In the genomic region with DNA sequence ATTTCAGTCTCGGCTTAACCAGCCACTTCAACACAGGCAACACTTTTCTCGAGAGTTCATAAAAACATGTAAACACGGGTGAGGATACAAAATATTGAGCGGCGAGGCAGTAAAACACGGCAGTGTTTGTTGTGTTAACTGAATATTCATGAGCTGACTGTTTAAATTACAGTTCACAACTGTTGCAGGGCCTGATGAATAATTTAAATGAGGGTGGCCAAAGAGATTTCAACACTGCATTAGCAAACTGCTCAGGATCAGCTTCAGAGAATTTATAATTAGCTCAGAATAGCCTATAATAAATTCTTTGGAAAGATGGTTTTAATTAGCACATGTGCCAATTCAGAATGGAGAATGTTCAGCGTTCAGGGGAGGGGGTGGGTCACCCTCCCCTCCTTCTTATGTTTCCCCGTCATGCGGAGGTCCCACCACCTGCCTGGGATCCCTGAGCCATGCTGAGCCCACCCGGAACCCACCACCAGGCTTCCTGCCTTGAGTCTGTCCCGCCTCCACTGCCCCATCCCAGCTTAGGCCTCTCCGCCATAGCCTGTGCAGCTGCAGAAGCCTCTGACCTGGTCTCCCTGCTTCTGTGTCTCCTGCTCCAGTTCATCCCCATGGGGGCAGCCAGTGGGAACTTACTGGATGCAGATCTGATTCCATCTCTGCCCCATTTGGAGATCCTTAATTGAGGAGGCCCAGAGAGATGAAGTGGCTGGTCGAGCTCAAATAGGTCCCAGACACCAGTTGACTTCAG, we compare ENCODE assay signal across 24 cellular contexts.
DNase-seq lines count a peak whose midpoint lies in the region; FAIRE-seq and TF ChIP-seq lines count a peak whose summit lies in the region.
"Had no signal": no experiment of that assay in that cellular context is flagged by ENCODE, and none has a peak within 500 bp of the region (broad histone marks: within the 10 kb centered on the region; RNA-seq: fewer than 3 reads in every experiment).

No MANE protein-coding gene starts in this region.

- H3K79me2 ChIP-seq in H1 (ENCODE audit: control insufficient read depth in 1 of 2, insufficient read depth in 2 of 2, low read length in 2 of 2): no peaks in the 10 kb centered on the region

- no peak overlapping the region for H2BK15ac ChIP-seq in H1 (ENCODE audit: low read length)

- H4K20me1 ChIP-seq in H1 (replicated peaks in 1 of 2; ENCODE audit: control insufficient read depth in 1 of 2, insufficient read depth in 2 of 2, low read length in 2 of 2): no peaks in the 10 kb centered on the region

- no peak overlapping the region for H2BK12ac ChIP-seq in H1 (ENCODE audit: low read depth, low read length)

- H3K18ac ChIP-seq in H1 (ENCODE audit: extremely low read depth, low read length): no peak overlapping the region

- no peak for TF ChIP-seq CTCF in HEK293 (tag by site-specific recombination; IDR thresholded peaks at IDR 0.05)
- no peak for TF ChIP-seq CTCF in H1 (IDR thresholded peaks at IDR 0.05; ENCODE audit: control extremely low read depth in 1 of 3, insufficient read depth in 1 of 3, low read depth in 1 of 3, low read length in 3 of 3)
- no peak for TF ChIP-seq CTCF in sigmoid colon (IDR thresholded peaks at IDR 0.05)
- no peak for TF ChIP-seq CTCF in Peyer's patch (IDR thresholded peaks at IDR 0.05)

- H3K36me3 ChIP-seq in HEK293 (ENCODE audit: control insufficient read depth in 2 of 2, insufficient read depth in 1 of 2, low read length in 2 of 2): no peaks in the 10 kb centered on the region
- H3K36me3 ChIP-seq in H1 (ENCODE audit: control insufficient read depth in 2 of 4, insufficient read depth in 4 of 4, low read length in 3 of 4): no peaks in the 10 kb centered on the region
- H3K36me3 ChIP-seq in sigmoid colon: no peaks in the 10 kb centered on the region
- H3K36me3 ChIP-seq in Peyer's patch: no peaks in the 10 kb centered on the region
- H3K36me3 ChIP-seq: cardiac muscle cell, right lobe of liver, SJCRH30 had no signal

- DNase-seq in DMS 273 (lab: John Stamatoyannopoulos, UW; ENCODE audit: unreplicated experiment) (peak; percentile 34), DMS 273 treated with DMSO at 0.1 percent for 48 hours (lab: John Stamatoyannopoulos, UW) (no peak), H1 (ENCODE audit: low read depth in 1 of 2, low spot score in 2 of 2) (no peak), sigmoid colon (peak; percentile 41), NCI-H2196 treated with DMSO at 0.1 percent for 48 hours (lab: John Stamatoyannopoulos, UW; ENCODE audit: unreplicated experiment) (no peak), Peyer's patch (no peak), caudate nucleus (lab: John Stamatoyannopoulos, UW) (no peak)
- DNase-seq: activated CD8-positive, alpha-beta T cell treated with anti-CD3 and anti-CD28 coated beads for 36 hours; amniotic stem cell; C1 segment of cervical spinal cord; effector memory CD8-positive, alpha-beta T cell; foreskin keratinocyte; hypothalamus; NCI-H1436; PC-3; SJCRH30; stimulated activated CD4-positive, alpha-beta T cell treated with anti-CD3 and anti-CD28 coated beads, Interleukin-1b, Interleukin-23, amount 100 ng/mL, for 48 hours; T-helper 2 cell; trophoblast cell had no signal

- H3K4me2 ChIP-seq in H1 (ENCODE audit: insufficient read depth in 1 of 2, low read depth in 2 of 2, low read length in 2 of 2): no peak overlapping the region

- no peak overlapping the region for H2AK5ac ChIP-seq in H1 (ENCODE audit: low read depth, low read length)

- H2BK20ac ChIP-seq in H1 (ENCODE audit: low read length): no peak overlapping the region

- intact Hi-C loops in sigmoid colon (cut with DNase I): no loop called here

- WGBS in H1 (ENCODE audit: extremely low coverage in 1 of 2, insufficient coverage in 1 of 2, insufficient read length in 1 of 2, insufficient replicate concordance in 2 of 2, low coverage in 1 of 2, low lambda C conversion rate in 2 of 2, missing lambda C conversion rate in 1 of 2), 2 experiments: 94% methylated on average over 13 of the region's 13 CpGs; no CpG with 5 or more reads in 1 of the 2 experiments
- WGBS in sigmoid colon, 2 donors: 79 to 81% methylated on average over 13 of the region's 13 CpGs

- H3K79me1 ChIP-seq in H1 (ENCODE audit: low read depth, low read length): no peaks in the 10 kb centered on the region

- H3K56ac ChIP-seq in H1 (replicated peaks; ENCODE audit: insufficient read length, low read depth, low read length): no peak overlapping the region

- TF ChIP-seq RAD21 in H1 (IDR thresholded peaks at IDR 0.05 in 1 of 2, conservative IDR thresholded peaks at IDR 0.05 in 1 of 2; ENCODE audit: low read depth in 2 of 2, low read length in 2 of 2): no peak

- H2AFZ ChIP-seq in H1 (ENCODE audit: low read length): no peak overlapping the region

- no peak for TF ChIP-seq POLR2A in H1 (IDR thresholded peaks at IDR 0.05; ENCODE audit: control extremely low read depth in 1 of 2, low read depth in 2 of 2, low read length in 2 of 2)
- no peak for TF ChIP-seq POLR2A in sigmoid colon (IDR thresholded peaks at IDR 0.05)
- no peak for TF ChIP-seq POLR2A in Peyer's patch (IDR thresholded peaks at IDR 0.05)

- no peak overlapping the region for H2BK5ac ChIP-seq in H1 (ENCODE audit: low read depth, low read length)

- H4K8ac ChIP-seq in H1 (ENCODE audit: extremely low read depth, insufficient read depth, low read length): peak overlapping the region; percentile 89; the same call in 1 of the 2 replicates

- H3K23me2 ChIP-seq in H1 (ENCODE audit: low read depth, low read length): no peaks in the 10 kb centered on the region

- H3K27me3 ChIP-seq in H1 (replicated peaks in 1 of 4; ENCODE audit: control insufficient read depth in 3 of 4, extremely low read depth in 1 of 4, insufficient read depth in 3 of 4, low read length in 3 of 4) (no peaks in the 10 kb centered on the region), sigmoid colon (no peaks in the 10 kb centered on the region), Peyer's patch (no peaks in the 10 kb centered on the region)
- H3K27me3 ChIP-seq: right lobe of liver, SJCRH30 had no signal

- H3K4me1 ChIP-seq in HEK293 (ENCODE audit: control insufficient read depth, insufficient read depth, low read length): 0 out of 2 replicates have a peak, but pooled peaks cover 2% of the 10 kb centered on the region
- H3K4me1 ChIP-seq in H1 (replicated peaks in 1 of 4; ENCODE audit: control insufficient read depth in 3 of 4, insufficient read depth in 4 of 4, low read length in 3 of 4): no peaks in the 10 kb centered on the region; a peak in 1 of 7 replicates
- H3K4me1 ChIP-seq in sigmoid colon: no peaks in the 10 kb centered on the region
- H3K4me1 ChIP-seq in Peyer's patch: peaks cover 0 to 4% (median 0%) of the 10 kb centered on the region in 4 donors
- H3K4me1 ChIP-seq: foreskin keratinocyte, right lobe of liver, SJCRH30 had no signal

- H3K4ac ChIP-seq in H1 (replicated peaks; ENCODE audit: insufficient read length, low read depth, low read length): no peak overlapping the region

- POLR2A ChIA-PET in HEK293 (lab: Yijun Ruan, JAX) (interaction anchor here (0.6 kb wide), 1 partner anchor 17 kb away, joined by 4 read pairs; no protein-coding TSS in a partner anchor), H1 (lab: Charles Lee; ENCODE audit: partially characterized antibody) (no interaction called here)

- no peaks in the 10 kb centered on the region for H3K9me3 ChIP-seq in HEK293 (ENCODE audit: control insufficient read depth, insufficient read depth, low read depth, low read length)
- H3K9me3 ChIP-seq in H1 (ENCODE audit: insufficient read depth in 2 of 2, low read depth in 1 of 2, low read length in 1 of 2): no peaks in the 10 kb centered on the region
- H3K9me3 ChIP-seq in sigmoid colon: no peaks in the 10 kb centered on the region
- H3K9me3 ChIP-seq in Peyer's patch: no peaks in the 10 kb centered on the region
- H3K9me3 ChIP-seq: right lobe of liver, SJCRH30 had no signal

- no peak overlapping the region for H2BK120ac ChIP-seq in H1 (replicated peaks; ENCODE audit: low read depth, low read length)

- no peak overlapping the region for H3K14ac ChIP-seq in H1 (ENCODE audit: insufficient read length)

- no peak overlapping the region for H3K27ac ChIP-seq in HEK293 (ENCODE audit: extremely low read depth, low read depth, low read length)
- no peak overlapping the region for H3K27ac ChIP-seq in H1 (ENCODE audit: low read depth, low read length)
- no peak overlapping the region for H3K27ac ChIP-seq in sigmoid colon
- H3K27ac ChIP-seq in Peyer's patch: no peak overlapping the region
- no peak overlapping the region for H3K27ac ChIP-seq in caudate nucleus (ENCODE audit: low read depth, low read length)
- H3K27ac ChIP-seq: 22Rv1, cardiac muscle cell, foreskin keratinocyte, right lobe of liver, SJCRH30 had no signal

- TF ChIP-seq EP300 in H1 (IDR thresholded peaks at IDR 0.05; ENCODE audit: borderline replicate concordance in 1 of 2, low read depth in 2 of 2, low read length in 2 of 2): no peak
- no peak for TF ChIP-seq EP300 in sigmoid colon (IDR thresholded peaks at IDR 0.05)

- CTCF ChIA-PET in HEK293 (lab: Yijun Ruan, JAX) (interaction anchor here (1.2 kb wide), 2 partner anchors 33 to 276 kb away, joined by 4 read pairs; no protein-coding TSS in a partner anchor), H1 (lab: Charles Lee; ENCODE audit: partially characterized antibody) (interaction anchor here (0.9 to 1.1 kb wide), 2 partner anchors 8 to 444 kb away, joined by 3 to 5 read pairs; no protein-coding TSS in a partner anchor)

- FAIRE-seq in H1 (lab: Jason Lieb, UNC): no peak
- FAIRE-seq: keratinocyte had no signal

- no peak overlapping the region for H4K91ac ChIP-seq in H1 (replicated peaks; ENCODE audit: insufficient read length, low read length)

- H3K9ac ChIP-seq in H1 (replicated peaks in 1 of 4; ENCODE audit: extremely low read depth in 1 of 4, low read depth in 3 of 4, low read length in 3 of 4): no peak overlapping the region

- H4K5ac ChIP-seq in H1 (ENCODE audit: insufficient read length, low read depth, low read length): no peak overlapping the region

- H3K4me3 ChIP-seq in HEK293 (ENCODE audit: low read depth, low read length) (no peak overlapping the region), H1 (ENCODE audit: extremely low read depth in 1 of 4, insufficient read depth in 2 of 4, low read depth in 3 of 4, low read length in 4 of 4) (no peak overlapping the region), sigmoid colon (no peak overlapping the region), Peyer's patch (no peak overlapping the region)
- H3K4me3 ChIP-seq: cardiac muscle cell, right lobe of liver, SJCRH30 had no signal

- no peak overlapping the region for H3K23ac ChIP-seq in H1 (ENCODE audit: insufficient read length)

TF ChIP-seq in HEK293, 187 proteins besides CTCF, POLR2A, EP300 and RAD21 (continues in another document):
- TF ChIP-seq SCRT2 (tag by site-specific recombination; IDR thresholded peaks at IDR 0.05): peak; percentile 22; the same call in 1 of the 2 replicates
- no peak for TF ChIP-seq OSR2 (tag by site-specific recombination; IDR thresholded peaks at IDR 0.05)
- no peak for TF ChIP-seq ZNF169 (tag by site-specific recombination; IDR thresholded peaks at IDR 0.05)

TF ChIP-seq in H1, 55 proteins besides CTCF, POLR2A, EP300 and RAD21 (continues in another document):
- no peak for TF ChIP-seq SP2 (IDR thresholded peaks at IDR 0.05; ENCODE audit: low read length)
- no peak for TF ChIP-seq RXRA (IDR thresholded peaks at IDR 0.05; ENCODE audit: insufficient read depth, low read depth, low read length)
- TF ChIP-seq JUN (IDR thresholded peaks at IDR 0.05; ENCODE audit: low read depth, low read length): no peak
- no peak for TF ChIP-seq CHD2 (IDR thresholded peaks at IDR 0.05; ENCODE audit: low read length)
- no peak for TF ChIP-seq EZH2 (IDR thresholded peaks at IDR 0.05; ENCODE audit: low read depth, low read length, severe bottlenecking)

Comparison
In these comparisons a context has a peak if more than half of its experiments do, and no peak if none do; other contexts are left out.
1. DNase-seq: peak in DMS 273 (single experiment) and sigmoid colon (single experiment); none in DMS 273 treated with DMSO at 0.1 percent for 48 hours (single experiment), H1 (0 of 2), NCI-H2196 treated with DMSO at 0.1 percent for 48 hours (single experiment), Peyer's patch (0 of 3) and caudate nucleus (0 of 61).